Comparison of ENCODE assay signal across 10 cellular contexts in the genomic region with DNA sequence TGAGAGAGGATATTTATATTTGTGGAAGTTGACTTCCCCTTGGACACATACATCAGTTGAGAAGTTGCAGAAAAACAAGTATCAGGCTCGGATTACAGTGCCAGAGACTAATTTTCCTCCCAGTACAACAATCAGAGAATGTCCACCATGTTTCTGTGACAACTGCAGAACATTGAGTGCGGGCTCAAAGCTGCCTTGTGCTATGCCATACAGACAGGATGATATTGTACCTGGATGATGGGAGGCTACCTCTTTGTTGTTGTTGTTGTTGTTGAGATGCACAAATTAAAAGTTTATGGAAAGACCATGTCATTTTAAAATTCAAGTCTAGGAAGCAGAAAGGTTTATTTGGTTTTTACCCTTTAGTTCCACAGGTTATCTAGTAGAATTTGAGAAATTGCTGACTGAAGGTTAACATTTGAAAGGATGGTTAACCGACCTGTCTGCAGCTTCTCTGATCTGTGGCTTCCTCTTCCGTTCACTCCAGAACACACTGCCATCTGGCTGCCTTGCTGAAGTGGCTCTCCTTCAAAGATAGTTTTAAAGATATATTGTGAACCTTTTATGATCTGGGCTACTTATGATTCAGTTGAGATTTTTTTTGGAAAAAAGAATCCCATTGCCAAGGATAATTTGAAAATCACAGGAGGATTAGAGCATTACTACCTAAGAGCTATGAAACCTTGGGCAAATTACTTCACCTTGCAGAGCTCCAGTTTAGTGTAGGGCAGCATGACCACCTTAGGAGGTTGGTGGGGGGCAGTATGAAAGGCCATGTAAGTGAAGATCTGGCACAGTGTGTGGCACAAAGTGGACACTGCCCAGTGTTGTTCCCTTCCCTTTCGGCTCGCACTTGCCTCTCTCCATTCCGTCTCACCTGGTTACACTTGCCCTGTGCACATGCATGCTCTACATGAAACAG. TPM values are rescaled to one million over a fixed set of nuclear protein-coding genes. Genes with fewer than 3 reads are reported as not detected.
DNase-seq lines count a peak whose midpoint lies in the region; ATAC-seq lines count a peak whose summit lies in the region.
"Had no signal": no experiment of that assay in that cellular context is flagged by ENCODE, and none has a peak within 500 bp of the region (broad histone marks: within the 10 kb centered on the region; RNA-seq: fewer than 3 reads in every experiment).

No MANE protein-coding gene starts in this region.

- H3K4me3 ChIP-seq in aorta (ENCODE audit: low read length in 2 of 2): no peak overlapping the region
- H3K4me3 ChIP-seq: sigmoid colon had no signal

- ATAC-seq in HG03378 (IDR thresholded peaks at IDR 0.05; ENCODE audit: unreplicated experiment): peak; percentile 62
- ATAC-seq in aorta (ENCODE audit: low FRiP score): peak; percentile 20

- 73 to 75% methylated on average over 7 of the region's 7 CpGs for WGBS in aorta, 2 donors

- DNase-seq in activated naive CD4-positive, alpha-beta T cell treated with Interleukin-2 at 50 U/mL for 16 hours: peak; percentile 22
- DNase-seq in activated naive CD4-positive, alpha-beta T cell treated with anti-CD3 and anti-CD28 coated beads, Interleukin-2, amount 50 U/mL, for 16 hours: no peak
- DNase-seq in activated effector memory CD4-positive, alpha-beta T cell treated with anti-CD3 and anti-CD28 coated beads, Interleukin-2, amount 50 U/mL, for 16 hours: peak; percentile 71
- no peak for DNase-seq in aorta
- DNase-seq in NCI-H146 treated with DMSO at 0.1 percent for 48 hours (lab: John Stamatoyannopoulos, UW; ENCODE audit: unreplicated experiment): no peak
- no peak for DNase-seq in kidney glomerular epithelial cell (lab: John Stamatoyannopoulos, UW)
- no peak for DNase-seq in NCI-H510A (lab: John Stamatoyannopoulos, UW)
- DNase-seq: MV-4-11, sigmoid colon had no signal

- no peaks in the 10 kb centered on the region for H3K9me3 ChIP-seq in aorta (ENCODE audit: control insufficient read depth, low read length)
- H3K9me3 ChIP-seq: sigmoid colon had no signal

- no peaks in the 10 kb centered on the region for H3K36me3 ChIP-seq in aorta (ENCODE audit: control insufficient read depth in 1 of 2, insufficient read depth in 2 of 2, low read length in 1 of 2)
- H3K36me3 ChIP-seq: sigmoid colon had no signal

- no peaks in the 10 kb centered on the region for H3K27me3 ChIP-seq in aorta (ENCODE audit: control insufficient read depth in 1 of 2, insufficient read depth in 2 of 2, low read length in 1 of 2)
- H3K27me3 ChIP-seq: sigmoid colon had no signal

- no peak overlapping the region for H3K27ac ChIP-seq in aorta (ENCODE audit: low read depth in 1 of 2, low read length in 2 of 2)
- H3K27ac ChIP-seq: sigmoid colon had no signal

- no peaks in the 10 kb centered on the region for H3K4me1 ChIP-seq in aorta (ENCODE audit: control insufficient read depth in 1 of 2, insufficient read depth in 2 of 2, low read length in 2 of 2)
- H3K4me1 ChIP-seq: sigmoid colon had no signal

- intact Hi-C loops in aorta (cut with DNase I): no loop called here

RNA-seq across cellular contexts. Expression of a gene that starts 15.9 kb away (rescaled TPM):
- 1 to 10 TPM; 7.2 to 8.9 TPM for total RNA-seq in aorta
- 1 to 10 TPM; 3.5 to 5.6 TPM for polyA plus RNA-seq in aorta

Comparison
In these comparisons a context has a peak if more than half of its experiments do, and no peak if none do; other contexts are left out.
1. DNase-seq: peak in activated naive CD4-positive, alpha-beta T cell treated with Interleukin-2 at 50 U/mL for 16 hours (single experiment) and activated effector memory CD4-positive, alpha-beta T cell treated with anti-CD3 and anti-CD28 coated beads, Interleukin-2, amount 50 U/mL, for 16 hours (single experiment); none in activated naive CD4-positive, alpha-beta T cell treated with anti-CD3 and anti-CD28 coated beads, Interleukin-2, amount 50 U/mL, for 16 hours (single experiment), aorta (0 of 2), NCI-H146 treated with DMSO at 0.1 percent for 48 hours (single experiment), kidney glomerular epithelial cell (single experiment) and NCI-H510A (single experiment).